16 cellular contexts compared by ENCODE assay signal in the genomic region with DNA sequence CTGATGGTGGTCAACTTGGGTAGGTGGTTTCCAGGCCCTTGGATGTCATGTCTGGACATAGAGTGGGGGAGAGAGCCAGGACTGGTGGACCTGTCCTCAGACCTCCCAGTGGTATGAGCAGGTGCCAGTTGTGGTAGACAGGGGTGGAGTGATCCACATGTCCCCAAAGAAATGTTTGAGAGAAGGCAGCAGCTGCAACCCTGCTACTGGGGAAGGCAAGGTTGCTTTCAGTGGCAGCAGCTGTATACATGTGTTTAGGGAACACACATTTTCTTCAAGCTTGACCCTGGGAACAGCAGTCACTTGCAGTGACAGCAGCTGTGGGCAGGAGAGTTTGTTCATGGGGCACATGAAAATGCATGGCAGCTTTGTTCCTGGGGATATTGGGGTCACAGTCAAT.
DNase-seq lines count a peak whose midpoint lies in the region; ATAC-seq and TF ChIP-seq lines count a peak whose summit lies in the region.
"Had no signal": no experiment of that assay in that cellular context is flagged by ENCODE, and none has a peak within 500 bp of the region (broad histone marks: within the 10 kb centered on the region; RNA-seq: fewer than 3 reads in every experiment).

No MANE protein-coding gene starts in this region.

- DNase-seq in SJCRH30 (peak; percentile 90 to 93), neural crest cell (ENCODE audit: low read depth, low spot score) (no peak), thoracic aorta (ENCODE audit: low spot score) (no peak), NCI-H1105 (lab: John Stamatoyannopoulos, UW) (no peak), smooth muscle cell (lab: John Stamatoyannopoulos, UW; ENCODE audit: unreplicated experiment) (no peak)
- DNase-seq: Caco-2; CD4-positive, CD25-positive, alpha-beta regulatory T cell; CD8-positive, alpha-beta T cell; DMS153; DND-41; GM23248; H9 had no signal

- peak; percentile 37 for ATAC-seq in thoracic aorta (ENCODE audit: insufficient number of reproducible peaks, low FRiP score, low read depth)
- no peak for ATAC-seq in HG03097 (IDR thresholded peaks at IDR 0.05; ENCODE audit: low FRiP score, unreplicated experiment)
- ATAC-seq: CD8-positive, alpha-beta T cell; HCT116 had no signal

- H3F3A ChIP-seq in smooth muscle cell (ENCODE audit: low read depth) = no peaks in the 10 kb centered on the region

- H3K9me3 Mint-ChIP-seq in neural crest cell = peaks cover 10% of the 10 kb centered on the region

- no peak overlapping the region for H3K4me3 ChIP-seq in BLaER1 treated with 17β-estradiol and CSF1 and Interleukin-3, amounts not matched to agents 10 nM and 100 nM
- H3K4me3 ChIP-seq in SJCRH30 = no peak overlapping the region
- H3K4me3 ChIP-seq in thoracic aorta = no peak overlapping the region
- no peak overlapping the region for H3K4me3 ChIP-seq in smooth muscle cell
- H3K4me3 ChIP-seq: GM23248 had no signal

- TF ChIP-seq CTCF in neural crest cell (conservative IDR thresholded peaks at IDR 0.05) (no peak), thoracic aorta (IDR thresholded peaks at IDR 0.05) (no peak), smooth muscle cell (IDR thresholded peaks at IDR 0.05; ENCODE audit: borderline replicate concordance, insufficient read depth, poor library complexity, severe bottlenecking) (no peak)

- H3K27me3 ChIP-seq in BLaER1 treated with 17β-estradiol and CSF1 and Interleukin-3, amounts not matched to agents 10 nM and 100 nM = no peaks in the 10 kb centered on the region
- H3K27me3 ChIP-seq in SJCRH30 (no peaks in the 10 kb centered on the region), thoracic aorta (replicated peaks; ENCODE audit: insufficient read depth) (no peaks in the 10 kb centered on the region), smooth muscle cell (ENCODE audit: low read depth) (no peaks in the 10 kb centered on the region)

- H3K36me3 Mint-ChIP-seq in neural crest cell (ENCODE audit: low read depth) = peaks cover 13% of the 10 kb centered on the region
- H3K36me3 Mint-ChIP-seq: CD4-positive, CD25-positive, alpha-beta regulatory T cell; CD8-positive, alpha-beta T cell had no signal

- H3K27ac ChIP-seq in BLaER1 treated with 17β-estradiol and CSF1 and Interleukin-3, amounts not matched to agents 10 nM and 100 nM = peak overlapping the region in 6 of 11 experiments; percentile 52 to 99 (median 93); a peak in 11 of 22 replicates
- H3K27ac ChIP-seq in SJCRH30 (peak overlapping the region; percentile 89), thoracic aorta (no peak overlapping the region), smooth muscle cell (ENCODE audit: low read depth) (no peak overlapping the region)
- H3K27ac ChIP-seq: C4-2B, GM23248 had no signal

- H3K9ac ChIP-seq in BLaER1 treated with 17β-estradiol and CSF1 and Interleukin-3, amounts not matched to agents 10 nM and 100 nM = no peak overlapping the region
- no peak overlapping the region for H3K9ac ChIP-seq in smooth muscle cell (ENCODE audit: low read depth)
- H3K9ac ChIP-seq: GM23248 had no signal

- H3K4me3 Mint-ChIP-seq in neural crest cell = no peak overlapping the region
- H3K4me3 Mint-ChIP-seq: CD4-positive, CD25-positive, alpha-beta regulatory T cell; CD8-positive, alpha-beta T cell; H9 had no signal

- H3K36me3 ChIP-seq in BLaER1 treated with 17β-estradiol and CSF1 and Interleukin-3, amounts not matched to agents 10 nM and 100 nM = 0 out of 22 replicates have a peak, but pooled peaks cover 0 to 9% (median 0%) of the 10 kb centered on the region in 11 experiments
- H3K36me3 ChIP-seq in SJCRH30 = no peaks in the 10 kb centered on the region
- no peaks in the 10 kb centered on the region for H3K36me3 ChIP-seq in thoracic aorta
- no peaks in the 10 kb centered on the region for H3K36me3 ChIP-seq in smooth muscle cell (ENCODE audit: low read depth)

- peaks cover 11% of the 10 kb centered on the region for H3K4me1 Mint-ChIP-seq in neural crest cell
- H3K4me1 Mint-ChIP-seq: CD4-positive, CD25-positive, alpha-beta regulatory T cell had no signal

- peaks cover 36 to 73% (median 64%) of the 10 kb centered on the region in 11 experiments for H3K9me3 ChIP-seq in BLaER1 treated with 17β-estradiol and CSF1 and Interleukin-3, amounts not matched to agents 10 nM and 100 nM (replicated peaks in 1 of 11)
- H3K9me3 ChIP-seq in SJCRH30 (replicated peaks) = no peaks in the 10 kb centered on the region; the same call in none of the 2 replicates
- peaks cover 12% of the 10 kb centered on the region for H3K9me3 ChIP-seq in thoracic aorta
- peaks cover 12% of the 10 kb centered on the region for H3K9me3 ChIP-seq in smooth muscle cell (replicated peaks; ENCODE audit: low read depth)

- peak overlapping the region; percentile 24 for H3K27ac Mint-ChIP-seq in neural crest cell (ENCODE audit: unreplicated experiment)
- H3K27ac Mint-ChIP-seq: CD4-positive, CD25-positive, alpha-beta regulatory T cell; CD8-positive, alpha-beta T cell had no signal

- H3K4me2 ChIP-seq in BLaER1 treated with 17β-estradiol and CSF1 and Interleukin-3, amounts not matched to agents 10 nM and 100 nM = no peak overlapping the region; a peak in 1 of 22 replicates
- no peak overlapping the region for H3K4me2 ChIP-seq in smooth muscle cell

- H3K4me1 ChIP-seq in BLaER1 treated with 17β-estradiol and CSF1 and Interleukin-3, amounts not matched to agents 10 nM and 100 nM = peaks cover 13 to 29% (median 26%) of the 10 kb centered on the region in 10 experiments
- peaks cover 47% of the 10 kb centered on the region for H3K4me1 ChIP-seq in SJCRH30
- H3K4me1 ChIP-seq in thoracic aorta (ENCODE audit: control insufficient read depth in 1 of 2, low read depth in 2 of 2) = no peaks in the 10 kb centered on the region
- H3K4me1 ChIP-seq in smooth muscle cell (ENCODE audit: low read depth) = no peaks in the 10 kb centered on the region
- H3K4me1 ChIP-seq: Caco-2 had no signal

- no peaks in the 10 kb centered on the region for H3K27me3 Mint-ChIP-seq in neural crest cell (ENCODE audit: low read depth)
- H3K27me3 Mint-ChIP-seq: CD4-positive, CD25-positive, alpha-beta regulatory T cell had no signal

- no peaks in the 10 kb centered on the region for H3K79me2 ChIP-seq in smooth muscle cell (ENCODE audit: low read depth)

- no peaks in the 10 kb centered on the region for H4K20me1 ChIP-seq in BLaER1 treated with 17β-estradiol and CSF1 and Interleukin-3, amounts not matched to agents 10 nM and 100 nM
- H4K20me1 ChIP-seq in smooth muscle cell (ENCODE audit: low read depth) = no peaks in the 10 kb centered on the region

- H2AFZ ChIP-seq in smooth muscle cell (ENCODE audit: low read depth) = no peak overlapping the region
- H2AFZ ChIP-seq: GM23248 had no signal

Comparison
In these comparisons a context has a peak if more than half of its experiments do, and no peak if none do; other contexts are left out.
1. H3K27ac ChIP-seq: peak in BLaER1 treated with 17β-estradiol and CSF1 and Interleukin-3, amounts not matched to agents 10 nM and 100 nM (6 of 11) and SJCRH30 (single experiment); none in thoracic aorta (0 of 2) and smooth muscle cell (single experiment).
2. DNase-seq: peak in SJCRH30 (2 of 2); none in neural crest cell (single experiment), thoracic aorta (single experiment), NCI-H1105 (single experiment) and smooth muscle cell (single experiment).